In the genomic region with DNA sequence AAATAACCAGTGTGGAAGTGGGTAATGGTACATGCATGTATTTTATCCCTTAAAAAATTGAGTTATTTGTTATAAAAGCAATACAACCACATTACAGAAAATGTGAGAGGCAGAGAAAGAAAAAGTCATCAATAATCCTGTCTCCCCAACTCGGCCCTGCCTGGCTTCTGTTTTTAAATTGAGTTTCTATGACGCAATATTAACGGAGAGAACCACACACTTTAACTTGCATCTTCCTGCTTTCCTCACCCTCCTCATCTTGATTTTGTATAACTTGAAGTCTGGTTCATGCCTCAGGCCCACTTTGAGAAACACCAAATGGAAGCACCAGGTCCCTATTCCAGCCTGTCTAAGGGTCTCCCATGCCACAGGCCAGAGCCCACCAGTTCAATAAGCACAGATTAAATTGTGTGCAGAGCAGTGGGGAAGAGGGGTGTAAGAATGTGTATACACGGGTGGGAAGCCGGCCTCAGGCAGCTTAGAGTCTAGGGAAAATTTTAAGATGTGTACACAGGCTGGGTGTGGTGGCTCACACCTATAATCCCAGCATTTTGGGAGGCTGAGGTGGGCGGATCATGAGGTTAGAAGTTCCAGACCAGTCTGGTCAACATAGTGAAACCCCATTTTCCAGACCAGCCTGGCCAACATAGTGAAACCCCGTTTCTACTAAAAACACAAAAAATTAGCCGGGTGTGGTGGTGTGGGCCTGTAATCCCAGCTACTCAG, we compare ENCODE assay signal across 22 cellular contexts. TPM values are rescaled to one million over a fixed set of nuclear protein-coding genes. Genes with fewer than 3 reads are reported as not detected.
DNase-seq lines count a peak whose midpoint lies in the region; ATAC-seq and TF ChIP-seq lines count a peak whose summit lies in the region.
"Had no signal": no experiment of that assay in that cellular context is flagged by ENCODE, and none has a peak within 500 bp of the region (broad histone marks: within the 10 kb centered on the region; RNA-seq: fewer than 3 reads in every experiment).

No MANE protein-coding gene starts in this region.

- peak overlapping the region; percentile 8 for H2AFZ ChIP-seq in parathyroid adenoma

- no peak overlapping the region for H3K4me3 Mint-ChIP-seq in activated T-helper 2 cell treated with anti-CD3 and anti-CD28 coated beads, Interferon-gamma antibody, Interleukin-2, Interleukin-4, amounts not matched to agents 10 μg/mL and 5 μg/mL and 100 μg/mL, durations not matched to agents 14 hours and 24 hours and 36 hours (ENCODE audit: low read depth)
- no peak overlapping the region for H3K4me3 Mint-ChIP-seq in endothelial cell (ENCODE audit: unreplicated experiment)
- H3K4me3 Mint-ChIP-seq: activated naive CD8-positive, alpha-beta T cell; activated T-helper 17 cell treated with anti-CD3 and anti-CD28 coated beads, Interleukin-2, amount 50 U/mL, for 72 hours; CD8-positive, alpha-beta T cell had no signal

- intact Hi-C loops in activated T-helper 2 cell treated with anti-CD3 and anti-CD28 coated beads, Interferon-gamma antibody, Interleukin-2, Interleukin-4, amounts not matched to agents 10 μg/mL and 5 μg/mL and 100 μg/mL, durations not matched to agents 14 hours and 24 hours and 36 hours (cut with micrococcal nuclease) = no loop called here
- intact Hi-C loops in breast epithelium (cut with DNase I; ENCODE audit: low total_unique reads) = no loop called here

- no peaks in the 10 kb centered on the region for H3K9me3 ChIP-seq in parathyroid adenoma (ENCODE audit: control insufficient read depth, low read length)
- H3K9me3 ChIP-seq in breast epithelium = no peaks in the 10 kb centered on the region
- H3K9me3 ChIP-seq: mucosa of descending colon had no signal

- H3K27me3 ChIP-seq in HL-60 (ENCODE audit: insufficient read depth, poor library complexity, severe bottlenecking) (no peaks in the 10 kb centered on the region), parathyroid adenoma (ENCODE audit: control insufficient read depth, insufficient read depth, low read length) (no peaks in the 10 kb centered on the region), breast epithelium (no peaks in the 10 kb centered on the region)

- no peaks in the 10 kb centered on the region for H3K27me3 Mint-ChIP-seq in activated T-helper 2 cell treated with anti-CD3 and anti-CD28 coated beads, Interferon-gamma antibody, Interleukin-2, Interleukin-4, amounts not matched to agents 10 μg/mL and 5 μg/mL and 100 μg/mL, durations not matched to agents 14 hours and 24 hours and 36 hours (ENCODE audit: low read depth)
- peaks cover 2% of the 10 kb centered on the region for H3K27me3 Mint-ChIP-seq in endothelial cell (ENCODE audit: unreplicated experiment)
- H3K27me3 Mint-ChIP-seq: activated naive CD8-positive, alpha-beta T cell; activated T-helper 17 cell treated with anti-CD3 and anti-CD28 coated beads, Interleukin-2, amount 50 U/mL, for 72 hours had no signal

- ATAC-seq in HG03135 (IDR thresholded peaks at IDR 0.05; ENCODE audit: unreplicated experiment) = no peak
- ATAC-seq: activated T-helper 17 cell treated with anti-CD3 and anti-CD28 coated beads, Interleukin-2, amount 50 U/mL, for 72 hours; CD8-positive, alpha-beta T cell; mucosa of descending colon had no signal

- peak overlapping the region; percentile 17 for H3K27ac Mint-ChIP-seq in activated T-helper 2 cell treated with anti-CD3 and anti-CD28 coated beads, Interferon-gamma antibody, Interleukin-2, Interleukin-4, amounts not matched to agents 10 μg/mL and 5 μg/mL and 100 μg/mL, durations not matched to agents 14 hours and 24 hours and 36 hours
- H3K27ac Mint-ChIP-seq in endothelial cell (ENCODE audit: unreplicated experiment) = no peak overlapping the region
- H3K27ac Mint-ChIP-seq: activated naive CD8-positive, alpha-beta T cell; activated T-helper 17 cell treated with anti-CD3 and anti-CD28 coated beads, Interleukin-2, amount 50 U/mL, for 72 hours; CD8-positive, alpha-beta T cell had no signal

- peaks cover 60% of the 10 kb centered on the region for H3K4me1 Mint-ChIP-seq in activated T-helper 2 cell treated with anti-CD3 and anti-CD28 coated beads, Interferon-gamma antibody, Interleukin-2, Interleukin-4, amounts not matched to agents 10 μg/mL and 5 μg/mL and 100 μg/mL, durations not matched to agents 14 hours and 24 hours and 36 hours (ENCODE audit: low read depth)
- peaks cover 31% of the 10 kb centered on the region for H3K4me1 Mint-ChIP-seq in endothelial cell (ENCODE audit: unreplicated experiment)

- no peak overlapping the region for H3K4me2 ChIP-seq in parathyroid adenoma (ENCODE audit: low read length)

- H3K9me3 Mint-ChIP-seq in activated T-helper 2 cell treated with anti-CD3 and anti-CD28 coated beads, Interferon-gamma antibody, Interleukin-2, Interleukin-4, amounts not matched to agents 10 μg/mL and 5 μg/mL and 100 μg/mL, durations not matched to agents 14 hours and 24 hours and 36 hours = no peaks in the 10 kb centered on the region
- no peaks in the 10 kb centered on the region for H3K9me3 Mint-ChIP-seq in endothelial cell (ENCODE audit: unreplicated experiment)
- H3K9me3 Mint-ChIP-seq: activated T-helper 17 cell treated with anti-CD3 and anti-CD28 coated beads, Interleukin-2, amount 50 U/mL, for 72 hours; CD8-positive, alpha-beta T cell had no signal

- H3K27ac ChIP-seq in HL-60 (replicated peaks) (peak overlapping the region; percentile 77), parathyroid adenoma (peak overlapping the region; percentile 83), breast epithelium (no peak overlapping the region)

- TF ChIP-seq CTCF in HL-60 (IDR thresholded peaks at IDR 0.05; ENCODE audit: insufficient read depth, low read length) (no peak), NB4 (IDR thresholded peaks at IDR 0.05; ENCODE audit: low read depth, low read length) (no peak), parathyroid adenoma (IDR thresholded peaks at IDR 0.05) (no peak), endothelial cell (IDR thresholded peaks at IDR 0.05; ENCODE audit: unreplicated experiment) (no peak), breast epithelium (IDR thresholded peaks at IDR 0.05) (no peak)

- peaks cover 72% of the 10 kb centered on the region for H3K36me3 Mint-ChIP-seq in activated T-helper 2 cell treated with anti-CD3 and anti-CD28 coated beads, Interferon-gamma antibody, Interleukin-2, Interleukin-4, amounts not matched to agents 10 μg/mL and 5 μg/mL and 100 μg/mL, durations not matched to agents 14 hours and 24 hours and 36 hours (ENCODE audit: low read depth)
- H3K36me3 Mint-ChIP-seq in endothelial cell (ENCODE audit: low read depth, unreplicated experiment) = no peaks in the 10 kb centered on the region
- H3K36me3 Mint-ChIP-seq: activated naive CD8-positive, alpha-beta T cell; CD8-positive, alpha-beta T cell had no signal

- no peak overlapping the region for H3K9ac ChIP-seq in parathyroid adenoma

- H3K79me2 ChIP-seq in parathyroid adenoma = no peaks in the 10 kb centered on the region

- H3K4me3 ChIP-seq in HL-60 (replicated peaks; ENCODE audit: insufficient read depth, low read length) (no peak overlapping the region), NB4 (ENCODE audit: low read depth, low read length) (no peak overlapping the region), parathyroid adenoma (ENCODE audit: low read depth, low read length) (no peak overlapping the region), breast epithelium (no peak overlapping the region)
- H3K4me3 ChIP-seq: lung, mucosa of descending colon had no signal

- DNase-seq in HL-60 (ENCODE audit: low read depth in 1 of 2, low spot score in 1 of 2) (peak in 1 of 2 experiments; percentile 51), NB4 (ENCODE audit: low read depth) (peak; percentile 78), endothelial cell (ENCODE audit: low spot score) (no peak), breast epithelium (ENCODE audit: low spot score in 2 of 2) (no peak)
- DNase-seq in activated T-helper 2 cell treated with anti-CD3 and anti-CD28 coated beads, Interferon-gamma antibody, Interleukin-2, Interleukin-4, amounts not matched to agents 10 μg/mL and 5 μg/mL and 100 μg/mL, durations not matched to agents 14 hours and 24 hours and 36 hours (ENCODE audit: low spot score) = no peak
- DNase-seq: CD8-positive, alpha-beta T cell; glutamatergic neuron; Karpas-422; kidney glomerular epithelial cell; mucosa of descending colon; NCI-H1105 treated with DMSO at 0.1 percent for 48 hours; NCI-H2081; NCI-H774; SHP77 treated with DMSO at 0.1 percent for 48 hours; stimulated activated CD4-positive, alpha-beta T cell treated with anti-CD3 and anti-CD28 coated beads, Interleukin-15, amount 100 ng/mL, for 24 hours; trophoblast cell had no signal

- H3K4me1 ChIP-seq in parathyroid adenoma = peaks cover 39% of the 10 kb centered on the region
- no peaks in the 10 kb centered on the region for H3K4me1 ChIP-seq in breast epithelium

- no peak for TF ChIP-seq POLR2A in NB4 (IDR thresholded peaks at IDR 0.05; ENCODE audit: extremely low read depth, insufficient read length)
- no peak for TF ChIP-seq POLR2A in breast epithelium (IDR thresholded peaks at IDR 0.05)

- no peaks in the 10 kb centered on the region for H3K36me3 ChIP-seq in parathyroid adenoma (ENCODE audit: control insufficient read depth, insufficient read depth, low read length)
- no peaks in the 10 kb centered on the region for H3K36me3 ChIP-seq in breast epithelium

RNA-seq across cellular contexts. Expression of a gene that starts 15.9 kb away (rescaled TPM):
- total RNA-seq in activated T-helper 2 cell treated with anti-CD3 and anti-CD28 coated beads, Interferon-gamma antibody, Interleukin-2, Interleukin-4, amounts not matched to agents 10 μg/mL and 5 μg/mL and 100 μg/mL, durations not matched to agents 14 hours and 24 hours and 36 hours = 41.5 and 42.6 TPM in 2 replicates
- 9.8 TPM for total RNA-seq in endothelial cell (ENCODE audit: unreplicated experiment)
- total RNA-seq in breast epithelium = 10 to 100 TPM in 1 of 3 donors, 1 to 10 TPM in 2; 1.8 to 20.6 (median 4.3) TPM
- total RNA-seq: HT1080 had no signal

Comparison
In these comparisons a context has a peak if more than half of its experiments do, and no peak if none do; other contexts are left out.
1. H3K27ac ChIP-seq: peak in HL-60 (single experiment) and parathyroid adenoma (single experiment); none in breast epithelium (0 of 2).